In genomic region chr4:173415092-173415491, GRCh38 we compare ENCODE assay signal across 14 cellular contexts. TPM values are rescaled to one million over a fixed set of nuclear protein-coding genes. Genes with fewer than 3 reads are reported as not detected.
DNase-seq lines count a peak whose midpoint lies in the region; ATAC-seq and TF ChIP-seq lines count a peak whose summit lies in the region.
"Had no signal": no experiment of that assay in that cellular context is flagged by ENCODE, and none has a peak within 500 bp of the region (broad histone marks: within the 10 kb centered on the region; RNA-seq: fewer than 3 reads in every experiment).

No MANE protein-coding gene starts in this region.

- intact Hi-C loops in heart left ventricle (cut with DNase I) = loop anchor here in 8 of 10 donors (2.0 to 10.0 kb wide), 9 partner anchors 43 to 410 kb away; partner anchors contain the start of gene SAP30 (in 2 of the 8)
- intact Hi-C loops in stomach (cut with DNase I; ENCODE audit: low total_unique reads) = loop anchor here (5.0 to 10.0 kb wide), 2 partner anchors 98 to 400 kb away; no protein-coding TSS in a partner anchor

- no peaks in the 10 kb centered on the region for H3K4me1 Mint-ChIP-seq in activated CD8-positive, alpha-beta T cell treated with anti-CD3 and anti-CD28 coated beads, Interleukin-2, amount 10 ng/mL, durations not matched to agents 7 days and 5 days (ENCODE audit: low read depth)

- TF ChIP-seq CTCF in heart left ventricle (IDR thresholded peaks at IDR 0.05) (no peak), stomach (IDR thresholded peaks at IDR 0.05) (no peak)

- TF ChIP-seq EP300 in stomach (IDR thresholded peaks at IDR 0.05) = no peak

- H3K27ac Mint-ChIP-seq in activated CD8-positive, alpha-beta T cell treated with anti-CD3 and anti-CD28 coated beads, Interleukin-2, amount 10 ng/mL, durations not matched to agents 7 days and 5 days = no peak overlapping the region
- H3K27ac Mint-ChIP-seq: activated CD4-positive, alpha-beta memory T cell treated with anti-CD3 and anti-CD28 coated beads for 36 hours; activated naive CD4-positive, alpha-beta T cell treated with anti-CD3 and anti-CD28 coated beads for 36 hours; CD8-positive, alpha-beta T cell had no signal

- H3K36me3 ChIP-seq in heart left ventricle (peaks cover 0 to 2% (median 0%) of the 10 kb centered on the region in 9 donors), stomach (peaks cover 0 to 6% (median under 1%) of the 10 kb centered on the region in 4 donors)
- H3K36me3 ChIP-seq: colonic mucosa had no signal

- POLR2A ChIA-PET in activated CD8-positive, alpha-beta T cell treated with anti-CD3 and anti-CD28 coated beads, Interleukin-2, amount 10 ng/mL, durations not matched to agents 7 days and 5 days (lab: Charles Lee) = no interaction called here

- CTCF ChIA-PET in activated CD8-positive, alpha-beta T cell treated with anti-CD3 and anti-CD28 coated beads, Interleukin-2, amount 10 ng/mL, durations not matched to agents 7 days and 5 days (lab: Charles Lee) = interaction anchor here (0.7 to 2.7 kb wide), 5 partner anchors 11 to 114 kb away, joined by 3 to 12 read pairs (median 4); no protein-coding TSS in a partner anchor

- no peak overlapping the region for H3K4me3 ChIP-seq in heart left ventricle
- H3K4me3 ChIP-seq in stomach = no peak overlapping the region
- H3K4me3 ChIP-seq: colonic mucosa had no signal

- H3K4me1 ChIP-seq in heart left ventricle (peaks cover 0 to 54% (median 0%) of the 10 kb centered on the region in 12 donors), stomach (peaks cover 0 to 65% (median under 1%) of the 10 kb centered on the region in 4 donors)
- H3K4me1 ChIP-seq: colonic mucosa had no signal

- H3K4me3 Mint-ChIP-seq in activated CD8-positive, alpha-beta T cell treated with anti-CD3 and anti-CD28 coated beads, Interleukin-2, amount 10 ng/mL, durations not matched to agents 7 days and 5 days = no peak overlapping the region
- H3K4me3 Mint-ChIP-seq: activated CD4-positive, alpha-beta memory T cell treated with anti-CD3 and anti-CD28 coated beads for 36 hours; activated naive CD4-positive, alpha-beta T cell treated with anti-CD3 and anti-CD28 coated beads for 36 hours; CD8-positive, alpha-beta T cell had no signal

- H3K9me3 Mint-ChIP-seq in activated CD8-positive, alpha-beta T cell treated with anti-CD3 and anti-CD28 coated beads, Interleukin-2, amount 10 ng/mL, durations not matched to agents 7 days and 5 days (ENCODE audit: insufficient read depth) = no peaks in the 10 kb centered on the region
- H3K9me3 Mint-ChIP-seq: activated CD4-positive, alpha-beta memory T cell treated with anti-CD3 and anti-CD28 coated beads for 36 hours; activated naive CD4-positive, alpha-beta T cell treated with anti-CD3 and anti-CD28 coated beads for 36 hours; CD8-positive, alpha-beta T cell had no signal

- TF ChIP-seq POLR2A in heart left ventricle (IDR thresholded peaks at IDR 0.05) = no peak
- no peak for TF ChIP-seq POLR2A in stomach (IDR thresholded peaks at IDR 0.05)

- no peaks in the 10 kb centered on the region for H3K36me3 Mint-ChIP-seq in activated CD8-positive, alpha-beta T cell treated with anti-CD3 and anti-CD28 coated beads, Interleukin-2, amount 10 ng/mL, durations not matched to agents 7 days and 5 days (ENCODE audit: low read depth)
- H3K36me3 Mint-ChIP-seq: activated CD4-positive, alpha-beta memory T cell treated with anti-CD3 and anti-CD28 coated beads for 36 hours; CD8-positive, alpha-beta T cell had no signal

- no peaks in the 10 kb centered on the region for H3K9me3 ChIP-seq in heart left ventricle
- H3K9me3 ChIP-seq in stomach = no peaks in the 10 kb centered on the region
- H3K9me3 ChIP-seq: colonic mucosa had no signal

- peak in 3 of 4 donors; percentile 34 to 62 (median 37) for ATAC-seq in heart left ventricle
- ATAC-seq in activated CD8-positive, alpha-beta T cell treated with anti-CD3 and anti-CD28 coated beads, Interleukin-2, amount 10 ng/mL, durations not matched to agents 7 days and 5 days = no peak
- ATAC-seq: CD8-positive, alpha-beta T cell had no signal

- H3K27ac ChIP-seq in heart left ventricle = peak overlapping the region in 2 of 12 donors; percentile 49 to 79
- H3K27ac ChIP-seq in stomach = peak overlapping the region in 3 of 5 donors; percentile 59 to 69 (median 69)
- H3K27ac ChIP-seq: colonic mucosa had no signal

- no peaks in the 10 kb centered on the region for H3K27me3 ChIP-seq in heart left ventricle
- H3K27me3 ChIP-seq in stomach = no peaks in the 10 kb centered on the region
- H3K27me3 ChIP-seq: colonic mucosa had no signal

- peak; percentile 90 for DNase-seq in MV-4-11 (lab: John Stamatoyannopoulos, UW)
- DNase-seq in amniotic epithelial cell (ENCODE audit: low read depth) = peak; percentile 72
- DNase-seq in heart left ventricle = no peak
- DNase-seq in stomach = no peak
- no peak for DNase-seq in GM19240 (ENCODE audit: insufficient read length, low spot score)
- no peak for DNase-seq in activated CD8-positive, alpha-beta T cell treated with anti-CD3 and anti-CD28 coated beads, Interleukin-2, amount 10 ng/mL, durations not matched to agents 7 days and 5 days
- DNase-seq in NCI-H2107 (lab: John Stamatoyannopoulos, UW) = no peak
- DNase-seq in activated gamma-delta T cell (lab: John Stamatoyannopoulos, UW) = no peak
- DNase-seq: activated CD4-positive, alpha-beta memory T cell treated with anti-CD3 and anti-CD28 coated beads for 36 hours; activated naive CD4-positive, alpha-beta T cell treated with anti-CD3 and anti-CD28 coated beads for 36 hours; CD8-positive, alpha-beta T cell; colonic mucosa; NCI-H2171 had no signal

- 82 to 90% (median 85%) methylated on average over 3 of the region's 3 CpGs for WGBS in heart left ventricle, 4 donors
- WGBS in stomach, 5 donors = 74 to 83% (median 80%) methylated on average over 3 of the region's 3 CpGs

- H3K27me3 Mint-ChIP-seq in activated CD8-positive, alpha-beta T cell treated with anti-CD3 and anti-CD28 coated beads, Interleukin-2, amount 10 ng/mL, durations not matched to agents 7 days and 5 days (ENCODE audit: low read depth) = peaks cover 9% of the 10 kb centered on the region
- H3K27me3 Mint-ChIP-seq: activated CD4-positive, alpha-beta memory T cell treated with anti-CD3 and anti-CD28 coated beads for 36 hours had no signal

RNA-seq across cellular contexts. Expression of gene SCRG1, which starts 16.2 kb away (rescaled TPM):
- total RNA-seq in heart left ventricle = under 1 TPM in 8 of 9 donors, not detected in 1; 0.12 to 0.46 (median 0.25) TPM
- under 1 TPM; 0.08 to 0.11 TPM for polyA plus RNA-seq in heart left ventricle
- 1 to 10 TPM in 2 of 5 donors, under 1 TPM in 3; 0.29 to 3.1 (median 0.92) TPM for total RNA-seq in stomach
- polyA plus RNA-seq in stomach = 1 to 10 TPM in 1 of 3 donors, under 1 TPM in 1, not detected in 1; 0.19 to 2.2 TPM
- total RNA-seq in activated CD8-positive, alpha-beta T cell treated with anti-CD3 and anti-CD28 coated beads, Interleukin-2, amount 10 ng/mL, durations not matched to agents 7 days and 5 days = not detected
- total RNA-seq: activated CD4-positive, alpha-beta memory T cell treated with anti-CD3 and anti-CD28 coated beads for 36 hours; activated naive CD4-positive, alpha-beta T cell treated with anti-CD3 and anti-CD28 coated beads for 36 hours; CD8-positive, alpha-beta T cell; T-helper 2 cell treated with Interferon-gamma antibody and Interleukin-4, amounts not matched to agents 100 ng/mL and 5 ng/mL, for 36 hours had no signal

RNA-seq across cellular contexts. Expression of gene SAP30, which starts 44.3 kb away (rescaled TPM):
- total RNA-seq in heart left ventricle (10 to 100 TPM; 10.8 to 29.1 (median 16.0) TPM), stomach (10 to 100 TPM in 2 of 5 donors, 1 to 10 TPM in 3; 3.1 to 24.0 (median 6.4) TPM)
- polyA plus RNA-seq in heart left ventricle (10 to 100 TPM in 1 of 2 donors, 1 to 10 TPM in 1; 9.8 to 15.1 TPM), stomach (10 to 100 TPM in 2 of 3 donors, 1 to 10 TPM in 1; 8.7 to 11.0 (median 10.0) TPM)
- total RNA-seq in activated CD8-positive, alpha-beta T cell treated with anti-CD3 and anti-CD28 coated beads, Interleukin-2, amount 10 ng/mL, durations not matched to agents 7 days and 5 days = 10 to 100 TPM; 19.7 to 21.0 TPM

Comparison
In these comparisons a context has a peak if more than half of its experiments do, and no peak if none do; other contexts are left out.
1. DNase-seq: peak in MV-4-11 (single experiment) and amniotic epithelial cell (single experiment); none in heart left ventricle (0 of 5), stomach (single experiment), GM19240 (single experiment), activated CD8-positive, alpha-beta T cell treated with anti-CD3 and anti-CD28 coated beads, Interleukin-2, amount 10 ng/mL, durations not matched to agents 7 days and 5 days (single experiment), NCI-H2107 (single experiment) and activated gamma-delta T cell (single experiment).